In the genomic region with DNA sequence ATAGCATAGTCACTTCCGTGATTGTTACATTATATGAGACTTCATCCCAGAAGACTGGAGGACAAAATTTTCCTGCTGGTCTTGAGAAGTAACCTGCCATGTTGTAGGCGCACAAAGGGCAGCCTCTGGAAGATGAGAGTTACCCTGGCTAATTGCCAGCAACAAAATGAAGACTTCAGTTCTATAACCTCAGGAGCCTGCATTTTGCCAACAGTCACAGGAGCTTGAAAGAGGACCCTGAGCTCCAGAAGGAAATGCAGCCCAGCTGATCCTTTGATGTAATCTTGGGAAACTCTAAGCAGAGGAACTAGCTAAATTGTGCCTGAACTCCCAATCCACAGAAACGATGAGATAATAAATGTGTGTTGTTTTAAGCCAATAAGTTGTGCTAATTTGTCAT, we compare ENCODE assay signal across 17 cellular contexts.
"Had no signal": no experiment of that assay in that cellular context is flagged by ENCODE, and none has a peak within 500 bp of the region (broad histone marks: within the 10 kb centered on the region; RNA-seq: fewer than 3 reads in every experiment).

No MANE protein-coding gene starts in this region.

- H3K4me3 Mint-ChIP-seq: activated CD8-positive, alpha-beta T cell treated with anti-CD3 and anti-CD28 coated beads, Interleukin-2, amount 10 ng/mL, durations not matched to agents 7 days and 5 days; stimulated activated naive CD8-positive, alpha-beta T cell treated with anti-CD3 and anti-CD28 coated beads, Interleukin-15, Interleukin-2, amounts not matched to agents 100 ng/mL and 50 ng/mL, for 24 hours had no signal

- H3K9me3 ChIP-seq: breast epithelium, esophagus squamous epithelium, pancreas, upper lobe of left lung had no signal

- H3K27ac ChIP-seq: breast epithelium, esophagus squamous epithelium, foreskin keratinocyte, left ventricle myocardium inferior, pancreas, upper lobe of left lung, WERI-Rb-1 had no signal

- H3K27ac Mint-ChIP-seq: activated CD8-positive, alpha-beta T cell treated with anti-CD3 and anti-CD28 coated beads, Interleukin-2, amount 10 ng/mL, durations not matched to agents 7 days and 5 days; activated T-helper 1 cell treated with anti-CD3 and anti-CD28 coated beads, Interleukin-12 subunit alpha, Interleukin-12 subunit beta, Interleukin-2, Interleukin-4 antibody, amounts not matched to agents 30 ng/mL and 10 ng/mL and 1 ng/mL, durations not matched to agents 14 hours and 24 hours and 36 hours; stimulated activated naive CD8-positive, alpha-beta T cell treated with anti-CD3 and anti-CD28 coated beads, Interleukin-15, Interleukin-2, amounts not matched to agents 100 ng/mL and 50 ng/mL, for 24 hours had no signal

- H3K36me3 ChIP-seq: breast epithelium, esophagus squamous epithelium, left ventricle myocardium inferior, pancreas, upper lobe of left lung, WERI-Rb-1 had no signal

- H3K4me1 ChIP-seq: breast epithelium, left ventricle myocardium inferior, pancreas, upper lobe of left lung had no signal

- DNase-seq: activated CD4-positive, alpha-beta T cell treated with anti-CD3 and anti-CD28 coated beads for 48 hours; activated CD8-positive, alpha-beta memory T cell treated with anti-CD3 and anti-CD28 coated beads, Interleukin-2, amount 50 U/mL, for 48 hours; activated CD8-positive, alpha-beta T cell treated with anti-CD3 and anti-CD28 coated beads, Interleukin-2, amount 10 ng/mL, durations not matched to agents 7 days and 5 days; activated naive CD4-positive, alpha-beta T cell; aorta; esophagus squamous epithelium; foreskin keratinocyte; head of caudate nucleus; left ventricle myocardium inferior; pancreas; stimulated activated CD4-positive, alpha-beta T cell treated with anti-CD3 and anti-CD28 coated beads, Interleukin-4, amount 100 ng/mL, for 24 hours; T1000; upper lobe of left lung; WERI-Rb-1 had no signal

- H3K9me3 Mint-ChIP-seq: activated T-helper 1 cell treated with anti-CD3 and anti-CD28 coated beads, Interleukin-12 subunit alpha, Interleukin-12 subunit beta, Interleukin-2, Interleukin-4 antibody, amounts not matched to agents 30 ng/mL and 10 ng/mL and 1 ng/mL, durations not matched to agents 14 hours and 24 hours and 36 hours; stimulated activated naive CD8-positive, alpha-beta T cell treated with anti-CD3 and anti-CD28 coated beads, Interleukin-15, Interleukin-2, amounts not matched to agents 100 ng/mL and 50 ng/mL, for 24 hours had no signal

- H3K4me3 ChIP-seq: breast epithelium, esophagus squamous epithelium, left ventricle myocardium inferior, pancreas, upper lobe of left lung had no signal

- ATAC-seq: activated CD8-positive, alpha-beta T cell treated with anti-CD3 and anti-CD28 coated beads, Interleukin-2, amount 10 ng/mL, durations not matched to agents 7 days and 5 days; foreskin keratinocyte; pancreas had no signal

- H3K27me3 ChIP-seq: breast epithelium, esophagus squamous epithelium, foreskin keratinocyte, pancreas, upper lobe of left lung had no signal
